ENCODE assay signal across 9 cellular contexts in the genomic region with DNA sequence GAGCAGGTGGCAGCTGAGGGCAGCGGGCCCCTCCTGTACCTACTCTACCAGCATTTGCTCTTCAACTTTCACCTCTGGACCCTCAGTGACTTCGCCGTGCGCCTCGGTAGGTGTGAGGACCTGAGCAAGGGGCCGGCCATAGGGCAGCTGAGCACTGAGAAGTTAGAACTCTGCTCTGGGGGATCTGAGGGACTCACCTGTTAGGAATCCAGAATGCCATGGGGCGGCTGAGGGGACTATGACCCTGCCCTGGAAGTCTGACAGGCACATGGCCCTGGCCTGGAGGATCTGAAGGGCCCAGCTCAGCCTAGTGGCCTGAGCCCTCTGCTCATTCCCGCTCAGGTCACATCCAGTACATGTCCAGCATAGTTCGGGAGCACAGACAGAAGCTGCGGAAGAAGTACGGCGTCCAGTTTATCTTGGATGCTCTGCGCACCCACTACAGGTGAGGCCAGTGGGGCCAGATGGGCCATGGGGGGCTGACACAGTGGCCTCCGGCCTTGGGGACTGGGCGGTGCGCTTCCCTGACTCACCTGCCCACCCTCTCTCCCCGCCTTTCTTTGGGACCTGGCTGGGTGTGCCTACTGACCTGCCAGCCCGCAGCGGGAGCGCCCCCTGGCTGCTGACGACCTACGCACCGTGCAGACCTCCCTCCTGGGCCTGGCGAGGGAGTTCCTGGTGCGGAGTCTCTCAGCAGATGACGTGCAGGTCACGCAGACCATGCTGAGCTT. TPM values are rescaled to one million over a fixed set of nuclear protein-coding genes. Genes with fewer than 3 reads are reported as not detected.
A peak's percentile ranks its signal among the peaks of the same experiment; 100 is the strongest.
DNase-seq lines count a peak whose midpoint lies in the region; ATAC-seq, FAIRE-seq and TF ChIP-seq lines count a peak whose summit lies in the region.
"Had no signal": no experiment of that assay in that cellular context is flagged by ENCODE, and none has a peak within 500 bp of the region (broad histone marks: within the 10 kb centered on the region; RNA-seq: fewer than 3 reads in every experiment).

No MANE protein-coding gene starts in this region.

- H3K4me1 ChIP-seq in gastrocnemius medialis: no peaks in the 10 kb centered on the region

- intact Hi-C loops in Right ventricle myocardium inferior (cut with DNase I): loop anchor here (1.0 kb wide), 1 partner anchor 75 kb away; no protein-coding TSS in a partner anchor
- intact Hi-C loops in gastrocnemius medialis (cut with DNase I; ENCODE audit: low total_unique reads): loop anchor here (1.0 to 5.0 kb wide), 2 partner anchors 75 to 291 kb away; no protein-coding TSS in a partner anchor

- no peak overlapping the region for H3K27ac ChIP-seq in gastrocnemius medialis
- H3K27ac ChIP-seq: epithelial cell of prostate had no signal

- H3K27me3 ChIP-seq in gastrocnemius medialis: no peaks in the 10 kb centered on the region

- H3K9me3 ChIP-seq in gastrocnemius medialis: no peaks in the 10 kb centered on the region

- H3K36me3 ChIP-seq in gastrocnemius medialis: peaks cover 0 to 25% of the 10 kb centered on the region in 2 donors

- TF ChIP-seq CTCF in gastrocnemius medialis (IDR thresholded peaks at IDR 0.05 in 4 of 5, conservative IDR thresholded peaks at IDR 0.05 in 1 of 5): peak; percentile 71 to 92 (median 89)

- no peak for TF ChIP-seq POLR2A in gastrocnemius medialis (IDR thresholded peaks at IDR 0.05)

- ATAC-seq in Right ventricle myocardium inferior: peak; percentile 73
- peak in 1 of 2 donors; percentile 82 for ATAC-seq in gastrocnemius medialis
- ATAC-seq in GM21576 (IDR thresholded peaks at IDR 0.05; ENCODE audit: unreplicated experiment): no peak

- H3K4me3 ChIP-seq in gastrocnemius medialis: no peak overlapping the region

- in situ Hi-C loops in gastrocnemius medialis (cut with MboI; ENCODE audit: low sequenced_read_pairs in 4 of 4): no loop called here

- DNase-seq in NCI-H2196 (lab: John Stamatoyannopoulos, UW; ENCODE audit: unreplicated experiment): peak; percentile 1
- no peak for DNase-seq in NCI-H2196 treated with DMSO at 0.1 percent for 48 hours (lab: John Stamatoyannopoulos, UW; ENCODE audit: unreplicated experiment)
- DNase-seq in RCC 7860 (ENCODE audit: low spot score): peak; percentile 25
- DNase-seq in activated gamma-delta T cell treated with Interleukin-2 at 50 U/mL for 16 hours: peak; percentile 71
- DNase-seq in Right ventricle myocardium inferior (ENCODE audit: missing footprints): peak; percentile 89
- peak; percentile 38 to 70 for DNase-seq in gastrocnemius medialis
- DNase-seq in NCI-H2171 (lab: John Stamatoyannopoulos, UW): no peak

- FAIRE-seq in RCC 7860 (lab: Jason Lieb, UNC): no peak

RNA-seq across cellular contexts. Expression of a gene that starts 18.8 kb away (rescaled TPM):
- total RNA-seq in Right ventricle myocardium inferior (14.5 TPM), gastrocnemius medialis (1 to 10 TPM; 4.1 to 8.7 (median 7.5) TPM)

RNA-seq across cellular contexts. Expression of a gene that starts 21.7 kb away (rescaled TPM):
- total RNA-seq in Right ventricle myocardium inferior: 26.3 TPM
- 10 to 100 TPM; 24.6 to 32.0 (median 29.0) TPM for total RNA-seq in gastrocnemius medialis

Comparison
In these comparisons a context has a peak if more than half of its experiments do, and no peak if none do; other contexts are left out.
1. DNase-seq: peak in NCI-H2196 (single experiment), RCC 7860 (single experiment), activated gamma-delta T cell treated with Interleukin-2 at 50 U/mL for 16 hours (single experiment), Right ventricle myocardium inferior (single experiment) and gastrocnemius medialis (2 of 2); none in NCI-H2196 treated with DMSO at 0.1 percent for 48 hours (single experiment) and NCI-H2171 (single experiment).